In the genomic region with DNA sequence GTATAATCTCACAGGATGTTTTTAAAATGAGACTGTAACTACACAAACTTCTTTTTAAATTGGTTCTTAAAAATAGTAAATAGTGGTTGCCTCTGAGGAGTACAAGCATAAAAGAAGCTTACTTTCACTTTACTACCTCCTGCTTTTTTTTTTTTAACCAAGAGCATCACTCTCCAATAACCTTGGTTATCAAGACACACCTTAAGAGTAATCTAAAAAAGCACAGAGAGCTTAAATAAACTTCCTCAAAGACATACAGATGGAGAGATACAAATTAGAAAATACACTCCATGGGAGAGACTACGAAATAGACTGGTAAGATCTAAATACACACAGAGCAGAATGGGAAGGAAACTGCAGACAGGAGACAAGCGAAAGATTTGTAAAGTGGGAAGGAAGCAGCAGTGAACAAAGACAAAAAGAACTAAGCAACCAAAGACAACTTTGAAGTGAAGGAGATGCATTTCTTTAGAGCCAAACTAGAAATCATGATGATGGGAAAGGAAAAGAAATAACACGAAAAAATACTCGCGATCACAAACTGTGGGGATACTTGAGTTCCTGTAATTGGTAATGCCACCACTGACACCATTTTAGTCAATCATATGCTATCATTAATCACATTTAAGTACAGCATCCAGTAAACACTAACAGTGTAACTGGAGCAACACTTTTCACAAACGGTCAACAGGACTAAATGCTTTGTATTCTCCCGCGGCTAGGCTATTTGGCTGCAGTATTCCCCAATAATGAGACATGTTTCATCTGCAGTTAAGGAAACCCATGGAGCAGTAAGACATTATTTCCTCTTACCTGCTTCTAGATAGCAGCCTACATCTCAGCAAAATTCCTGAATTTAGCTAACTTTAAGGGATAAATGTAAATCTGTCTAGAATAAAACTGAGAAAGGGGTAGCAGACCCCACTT, we compare ENCODE assay signal across 8 cellular contexts. TPM values are rescaled to one million over a fixed set of nuclear protein-coding genes. Genes with fewer than 3 reads are reported as not detected.
DNase-seq lines count a peak whose midpoint lies in the region; ATAC-seq, FAIRE-seq and TF ChIP-seq lines count a peak whose summit lies in the region.

No MANE protein-coding gene starts in this region.

- no peaks in the 10 kb centered on the region for H3K27me3 ChIP-seq in CD8-positive, alpha-beta T cell (ENCODE audit: insufficient read depth, low read length)
- H3K27me3 ChIP-seq in keratinocyte (ENCODE audit: control insufficient read depth, extremely low read depth, insufficient read depth, low read length), result no peaks in the 10 kb centered on the region
- H3K27me3 ChIP-seq in subcutaneous abdominal adipose tissue (ENCODE audit: control insufficient read depth in 5 of 5, insufficient read depth in 4 of 5, low read length in 5 of 5), result no peaks in the 10 kb centered on the region

- TF ChIP-seq CTCF in CD8-positive, alpha-beta T cell (IDR thresholded peaks at IDR 0.05), result no peak
- no peak for TF ChIP-seq CTCF in keratinocyte (optimal IDR thresholded peaks at IDR 0.05 in 1 of 3, IDR thresholded peaks at IDR 0.05 in 1 of 3, conservative IDR thresholded peaks at IDR 0.05 in 1 of 3; ENCODE audit: extremely low read depth in 1 of 3, insufficient read depth in 2 of 3, low read length in 3 of 3)

- peaks cover 9% of the 10 kb centered on the region for H3K36me3 Mint-ChIP-seq in CD8-positive, alpha-beta T cell
- H3K36me3 Mint-ChIP-seq in activated naive CD4-positive, alpha-beta T cell treated with anti-CD3 and anti-CD28 coated beads, Interleukin-2, amount 50 U/mL, for 72 hours, result peaks cover under 1 to 27% of the 10 kb centered on the region in 2 donors

- intact Hi-C loops in CD8-positive, alpha-beta T cell (cut with DNase I, micrococcal nuclease), result loop anchor here in 1 of 2 experiments (2.0 kb wide), 1 partner anchor 15 kb away; no protein-coding TSS in a partner anchor

- peak overlapping the region; percentile 84 for H3K4me3 Mint-ChIP-seq in CD8-positive, alpha-beta T cell

- peak; percentile 78 for ATAC-seq in CD8-positive, alpha-beta T cell
- ATAC-seq in HG03175 (IDR thresholded peaks at IDR 0.05; ENCODE audit: unreplicated experiment) (peak; percentile 38), GM21526 (IDR thresholded peaks at IDR 0.05; ENCODE audit: low FRiP score, unreplicated experiment) (no peak), HG03460 (IDR thresholded peaks at IDR 0.05; ENCODE audit: unreplicated experiment) (no peak)
- ATAC-seq in activated naive CD4-positive, alpha-beta T cell treated with anti-CD3 and anti-CD28 coated beads, Interleukin-2, amount 50 U/mL, for 72 hours, result peak; percentile 13 to 18

- H3K79me2 ChIP-seq in keratinocyte (ENCODE audit: control insufficient read depth, insufficient read depth, low read length), result peaks cover 97% of the 10 kb centered on the region

- H3K9me3 Mint-ChIP-seq in CD8-positive, alpha-beta T cell, result no peaks in the 10 kb centered on the region
- H3K9me3 Mint-ChIP-seq in activated naive CD4-positive, alpha-beta T cell treated with anti-CD3 and anti-CD28 coated beads, Interleukin-2, amount 50 U/mL, for 72 hours, result no peaks in the 10 kb centered on the region

- H3K4me1 Mint-ChIP-seq in CD8-positive, alpha-beta T cell (ENCODE audit: low read depth), result peaks cover 75% of the 10 kb centered on the region

- DNase-seq in CD8-positive, alpha-beta T cell, result no peak
- no peak for DNase-seq in activated naive CD4-positive, alpha-beta T cell treated with anti-CD3 and anti-CD28 coated beads, Interleukin-2, amount 50 U/mL, for 72 hours (ENCODE audit: low spot score in 2 of 2)
- no peak for DNase-seq in keratinocyte (ENCODE audit: low read depth, low spot score)
- DNase-seq in occipital lobe (lab: John Stamatoyannopoulos, UW), result no peak

- FAIRE-seq in keratinocyte (lab: Jason Lieb, UNC), result no peak

- CTCF ChIA-PET in CD8-positive, alpha-beta T cell (lab: Charles Lee), result no interaction called here

- H3K9me3 ChIP-seq in CD8-positive, alpha-beta T cell (ENCODE audit: low read length), result no peaks in the 10 kb centered on the region
- H3K9me3 ChIP-seq in keratinocyte (ENCODE audit: control insufficient read depth, low read depth, low read length) (no peaks in the 10 kb centered on the region), subcutaneous abdominal adipose tissue (ENCODE audit: control insufficient read depth in 5 of 5, low read length in 5 of 5) (no peaks in the 10 kb centered on the region)

- H3K4me1 ChIP-seq in CD8-positive, alpha-beta T cell (ENCODE audit: insufficient read depth, low read length), result peaks cover 65% of the 10 kb centered on the region
- H3K4me1 ChIP-seq in keratinocyte (ENCODE audit: control insufficient read depth, extremely low read depth, insufficient read depth, low read length), result peaks cover 20% of the 10 kb centered on the region
- H3K4me1 ChIP-seq in subcutaneous abdominal adipose tissue (ENCODE audit: control insufficient read depth in 5 of 5, insufficient read depth in 5 of 5, low read length in 5 of 5), result peaks cover 0 to 16% (median 12%) of the 10 kb centered on the region in 5 donors

- H3K27ac Mint-ChIP-seq in CD8-positive, alpha-beta T cell, result peak overlapping the region; percentile 87
- peak overlapping the region; percentile 93 to 97 for H3K27ac Mint-ChIP-seq in activated naive CD4-positive, alpha-beta T cell treated with anti-CD3 and anti-CD28 coated beads, Interleukin-2, amount 50 U/mL, for 72 hours

- H4K20me1 ChIP-seq in keratinocyte (ENCODE audit: control insufficient read depth, extremely low read depth, insufficient read depth, low read length), result peaks cover 17% of the 10 kb centered on the region

- H2AFZ ChIP-seq in keratinocyte (ENCODE audit: control insufficient read depth, low read length), result no peak overlapping the region

- H3K27me3 Mint-ChIP-seq in CD8-positive, alpha-beta T cell (ENCODE audit: low read depth), result no peaks in the 10 kb centered on the region

- H3K36me3 ChIP-seq in CD8-positive, alpha-beta T cell (ENCODE audit: insufficient read depth, low read length), result no peaks in the 10 kb centered on the region
- H3K36me3 ChIP-seq in keratinocyte (ENCODE audit: control insufficient read depth in 2 of 2, extremely low read depth in 1 of 2, insufficient read depth in 2 of 2, low read length in 2 of 2), result peaks cover 0 to 5% of the 10 kb centered on the region in 2 experiments
- no peaks in the 10 kb centered on the region for H3K36me3 ChIP-seq in subcutaneous abdominal adipose tissue (ENCODE audit: control insufficient read depth in 5 of 5, insufficient read depth in 5 of 5, low read length in 5 of 5)

- H3K27ac ChIP-seq in CD8-positive, alpha-beta T cell (ENCODE audit: low read depth, low read length), result peak overlapping the region; percentile 44
- H3K27ac ChIP-seq in keratinocyte (ENCODE audit: control insufficient read depth, insufficient read depth, low read length) (peak overlapping the region; percentile 32), subcutaneous abdominal adipose tissue (ENCODE audit: low read depth, low read length) (no peak overlapping the region)

- peak overlapping the region; percentile 14 for H3K9ac ChIP-seq in keratinocyte (ENCODE audit: control insufficient read depth, extremely low read depth, insufficient read depth, low read length)
- H3K9ac ChIP-seq in subcutaneous abdominal adipose tissue (ENCODE audit: low read length in 5 of 5), result peak overlapping the region; percentile 6 to 68 (median 50)

- H3K4me3 ChIP-seq in CD8-positive, alpha-beta T cell (ENCODE audit: low read depth, low read length), result peak overlapping the region; percentile 36
- peak overlapping the region in 2 of 3 experiments; percentile 42 to 49 for H3K4me3 ChIP-seq in keratinocyte (ENCODE audit: control insufficient read depth in 2 of 3, extremely low read depth in 1 of 3, insufficient read depth in 2 of 3, low read depth in 1 of 3, low read length in 3 of 3)
- H3K4me3 ChIP-seq in subcutaneous abdominal adipose tissue (ENCODE audit: low read depth in 1 of 5, low read length in 5 of 5), result peak overlapping the region; percentile 45 to 74 (median 66)

- POLR2A ChIA-PET in CD8-positive, alpha-beta T cell (lab: Charles Lee), result interaction anchor here (0.5 to 1.9 kb wide), 3 partner anchors 9 to 46 kb away, joined by 3 to 6 read pairs (median 4); partner anchors contain the start of gene SINHCAF

- no peaks in the 10 kb centered on the region for H3K9me1 ChIP-seq in keratinocyte (ENCODE audit: control insufficient read depth, extremely low read depth, insufficient read depth, low read length)

- dilution Hi-C loops in keratinocyte (cut with MboI; ENCODE audit: extremely low pct_ligation_motif_present, low sequenced_read_pairs), result no loop called here

- peak overlapping the region; percentile 75 for H3K4me2 ChIP-seq in keratinocyte (ENCODE audit: control insufficient read depth, extremely low read depth, insufficient read depth, low read depth, low read length)

RNA-seq across cellular contexts. Expression of gene SINHCAF, which starts 8.2 kb away (rescaled TPM):
- 100 to 1,000 TPM in 1 of 2 experiments, 10 to 100 TPM in 1; 93.7 to 108 TPM for total RNA-seq in CD8-positive, alpha-beta T cell
- total RNA-seq in activated naive CD4-positive, alpha-beta T cell treated with anti-CD3 and anti-CD28 coated beads, Interleukin-2, amount 50 U/mL, for 72 hours, result 100 to 1,000 TPM; 162 to 190 TPM
- 32.2 to 57.4 TPM (median 40.8 TPM) in 3 replicates for polyA plus RNA-seq in keratinocyte
- polyA plus RNA-seq in keratinocyte (2011; ENCODE audit: low read depth), result 27.0 TPM
- polyA plus RNA-seq in keratinocyte (2011; cell fraction: cytosol; rRNA removed), result 42.9 and 103 TPM in 2 replicates
- polyA plus RNA-seq in keratinocyte (2011; cell fraction: nucleus; rRNA removed), result 42.7 and 57.4 TPM in 2 replicates
- polyA plus RNA-seq in keratinocyte (2012; ENCODE audit: low replicate concordance), result 30.9 and 33.9 TPM in 2 replicates
- polyA minus RNA-seq in keratinocyte, result 7.0 to 31.0 TPM (median 19.7 TPM) in 3 replicates
- polyA minus RNA-seq in keratinocyte (2011; cell fraction: cytosol; rRNA and poly(A)+ RNA removed), result 32.2 TPM
- 18.3 and 30.1 TPM in 2 replicates for polyA minus RNA-seq in keratinocyte (2011; cell fraction: nucleus; rRNA and poly(A)+ RNA removed)
- total RNA-seq in occipital lobe, result 19.3 TPM

Comparison
In these comparisons a context has a peak if more than half of its experiments do, and no peak if none do; other contexts are left out.
1. ATAC-seq: peak in CD8-positive, alpha-beta T cell (single experiment), HG03175 (single experiment) and activated naive CD4-positive, alpha-beta T cell treated with anti-CD3 and anti-CD28 coated beads, Interleukin-2, amount 50 U/mL, for 72 hours (2 of 2); none in GM21526 (single experiment) and HG03460 (single experiment).
2. Peak in every context shown above with its lines, with median percentiles within 50 percentile points of each other: H3K4me3 ChIP-seq.